ENCODE assay signal across 11 cellular contexts in genomic region chr12:41368006-41368405, GRCh38.
DNase-seq lines count a peak whose midpoint lies in the region; ATAC-seq and TF ChIP-seq lines count a peak whose summit lies in the region.
"Had no signal": no experiment of that assay in that cellular context is flagged by ENCODE, and none has a peak within 500 bp of the region (broad histone marks: within the 10 kb centered on the region; RNA-seq: fewer than 3 reads in every experiment).

No MANE protein-coding gene starts in this region.

- in situ Hi-C loops in brain microvascular endothelial cell (cut with HindIII; ENCODE audit: low pct_ligation_motif_present, low sequenced_read_pairs), result no loop called here

- H3K27ac Mint-ChIP-seq in neural crest cell (ENCODE audit: unreplicated experiment), result peak overlapping the region; percentile 54

- peak; percentile 7 for DNase-seq in NCI-H2029 (lab: John Stamatoyannopoulos, UW)
- DNase-seq in NCI-H2029 treated with DMSO at 0.1 percent for 48 hours (lab: John Stamatoyannopoulos, UW), result no peak
- DNase-seq in brain microvascular endothelial cell, result no peak
- DNase-seq in neural crest cell (ENCODE audit: low read depth, low spot score), result no peak
- no peak for DNase-seq in KG1 (lab: John Stamatoyannopoulos, UW)
- no peak for DNase-seq in NCI-H774 (lab: John Stamatoyannopoulos, UW)
- DNase-seq: NCI-H2171; stimulated activated naive CD4-positive, alpha-beta T cell treated with Interleukin-2 at 50 U/mL for 16 hours had no signal

- no peaks in the 10 kb centered on the region for H3K27me3 ChIP-seq in brain microvascular endothelial cell (replicated peaks)

- no peak for ATAC-seq in GM18520 (IDR thresholded peaks at IDR 0.05; ENCODE audit: unreplicated experiment)

- TF ChIP-seq CTCF in LNCAP (IDR thresholded peaks at IDR 0.05), result peak; percentile 43
- TF ChIP-seq CTCF in brain microvascular endothelial cell (IDR thresholded peaks at IDR 0.05; ENCODE audit: low read depth, low read length, missing control alignments), result peak; percentile 28
- peak; percentile 49 for TF ChIP-seq CTCF in neural crest cell (conservative IDR thresholded peaks at IDR 0.05)

- H3K9me3 Mint-ChIP-seq in neural crest cell, result peaks cover 8% of the 10 kb centered on the region

- no peak overlapping the region for H3K27ac ChIP-seq in brain microvascular endothelial cell
- H3K27ac ChIP-seq: A549 had no signal

- no peaks in the 10 kb centered on the region for H3K36me3 ChIP-seq in brain microvascular endothelial cell (replicated peaks)

- peaks cover 3% of the 10 kb centered on the region for H3K36me3 Mint-ChIP-seq in neural crest cell (ENCODE audit: low read depth)

- peaks cover 16% of the 10 kb centered on the region for H3K4me1 Mint-ChIP-seq in neural crest cell

- H3K27me3 Mint-ChIP-seq in neural crest cell (ENCODE audit: low read depth), result no peaks in the 10 kb centered on the region

- no peak overlapping the region for H3K4me3 ChIP-seq in brain microvascular endothelial cell (ENCODE audit: low read depth, low read length)
- H3K4me3 ChIP-seq: A549 had no signal

- H3K4me3 Mint-ChIP-seq in neural crest cell, result no peak overlapping the region
